ENCODE assay signal across 18 cellular contexts in genomic region chr13:87536499-87536898, GRCh38.
DNase-seq lines count a peak whose midpoint lies in the region; ATAC-seq and FAIRE-seq lines count a peak whose summit lies in the region.
"Had no signal": no experiment of that assay in that cellular context is flagged by ENCODE, and none has a peak within 500 bp of the region (broad histone marks: within the 10 kb centered on the region; RNA-seq: fewer than 3 reads in every experiment).

No MANE protein-coding gene starts in this region.

- no peak overlapping the region for H3K4me3 Mint-ChIP-seq in activated naive CD4-positive, alpha-beta T cell treated with anti-CD3 and anti-CD28 coated beads for 36 hours
- H3K4me3 Mint-ChIP-seq: activated CD4-positive, alpha-beta memory T cell treated with anti-CD3 and anti-CD28 coated beads for 36 hours; nephron had no signal

- ATAC-seq in GM18502 (IDR thresholded peaks at IDR 0.05; ENCODE audit: poor library complexity, unreplicated experiment) = peak; percentile 32
- ATAC-seq in GM21786 (IDR thresholded peaks at IDR 0.05; ENCODE audit: unreplicated experiment) = peak; percentile 40
- peak; percentile 50 for ATAC-seq in HG03342 (IDR thresholded peaks at IDR 0.05; ENCODE audit: unreplicated experiment)
- ATAC-seq: HepG2, left colon, sciatic nerve had no signal

- H3K27ac Mint-ChIP-seq in activated naive CD4-positive, alpha-beta T cell treated with anti-CD3 and anti-CD28 coated beads for 36 hours = no peak overlapping the region
- H3K27ac Mint-ChIP-seq: activated CD4-positive, alpha-beta memory T cell treated with anti-CD3 and anti-CD28 coated beads for 36 hours; nephron had no signal

- CTCF ChIA-PET in activated naive CD4-positive, alpha-beta T cell treated with anti-CD3 and anti-CD28 coated beads for 36 hours (lab: Charles Lee) = no interaction called here

- H3K36me3 Mint-ChIP-seq in activated naive CD4-positive, alpha-beta T cell treated with anti-CD3 and anti-CD28 coated beads for 36 hours (ENCODE audit: low read depth) = no peaks in the 10 kb centered on the region
- H3K36me3 Mint-ChIP-seq: activated CD4-positive, alpha-beta memory T cell treated with anti-CD3 and anti-CD28 coated beads for 36 hours had no signal

- no peaks in the 10 kb centered on the region for H3K4me1 Mint-ChIP-seq in activated naive CD4-positive, alpha-beta T cell treated with anti-CD3 and anti-CD28 coated beads for 36 hours (ENCODE audit: low read depth)
- H3K4me1 Mint-ChIP-seq: nephron had no signal

- no peak for FAIRE-seq in frontal cortex (lab: Jason Lieb, UNC)
- FAIRE-seq: HepG2 had no signal

- H3K9me3 Mint-ChIP-seq in activated naive CD4-positive, alpha-beta T cell treated with anti-CD3 and anti-CD28 coated beads for 36 hours = peaks cover 5% of the 10 kb centered on the region
- H3K9me3 Mint-ChIP-seq: nephron had no signal

- peak; percentile 57 for DNase-seq in amniotic epithelial cell (ENCODE audit: low read depth)
- no peak for DNase-seq in anterior cingulate cortex (lab: John Stamatoyannopoulos, UW)
- DNase-seq in NCI-H1105 (lab: John Stamatoyannopoulos, UW) = no peak
- DNase-seq in activated naive CD4-positive, alpha-beta T cell treated with anti-CD3 and anti-CD28 coated beads for 36 hours = no peak
- DNase-seq in frontal cortex (ENCODE audit: low spot score in 2 of 2) = no peak
- DNase-seq: activated CD4-positive, alpha-beta memory T cell treated with anti-CD3 and anti-CD28 coated beads for 36 hours; DMS79 treated with DMSO at 0.1 percent for 48 hours; left colon; NCI-H1694 treated with DMSO at 0.1 percent for 48 hours; NCI-H526 treated with DMSO at 0.1 percent for 48 hours; Right ventricle myocardium superior; stimulated activated naive CD4-positive, alpha-beta T cell treated with Interleukin-2 at 50 U/mL for 16 hours had no signal

- intact Hi-C loops in activated naive CD4-positive, alpha-beta T cell treated with anti-CD3 and anti-CD28 coated beads for 36 hours (cut with micrococcal nuclease) = no loop called here

- H3K27me3 Mint-ChIP-seq in activated naive CD4-positive, alpha-beta T cell treated with anti-CD3 and anti-CD28 coated beads for 36 hours (ENCODE audit: low read depth) = no peaks in the 10 kb centered on the region
- H3K27me3 Mint-ChIP-seq: activated CD4-positive, alpha-beta memory T cell treated with anti-CD3 and anti-CD28 coated beads for 36 hours had no signal
